In genomic region chr11:44108260-44108659, GRCh38 we compare ENCODE assay signal across 28 cellular contexts.
"Had no signal": no experiment of that assay in that cellular context is flagged by ENCODE, and none has a peak within 500 bp of the region (broad histone marks: within the 10 kb centered on the region; RNA-seq: fewer than 3 reads in every experiment).

No MANE protein-coding gene starts in this region.

- H3K27me3 ChIP-seq: stomach, suprapubic skin, testis, thyroid gland, tibial artery, tibial nerve, transverse colon, upper lobe of left lung, upper lobe of right lung, uterus, vagina had no signal

- H3K27ac Mint-ChIP-seq: stimulated activated effector memory CD8-positive, alpha-beta T cell treated with anti-CD3 and anti-CD28 coated beads, Interleukin-12 subunit alpha, Interleukin-12 subunit beta, amount 100 ng/mL, for 72 hours; stimulated activated memory B cell treated with anti-CD40 and anti-IgM and Interleukin-4, amounts not matched to agents 10 μg/mL and 1 μg/mL and 100 μg/mL, for 72 hours; stimulated activated naive B cell treated with anti-CD40 and anti-IgM and Interleukin-4, amounts not matched to agents 10 μg/mL and 1 μg/mL and 100 μg/mL, for 72 hours; stimulated activated naive CD8-positive, alpha-beta T cell treated with anti-CD3 and anti-CD28 coated beads, Interleukin-15, Interleukin-2, amounts not matched to agents 100 ng/mL and 50 ng/mL, for 24 hours; type B pancreatic cell had no signal

- H3K27me3 Mint-ChIP-seq: stimulated activated memory B cell treated with anti-CD40 and anti-IgM and Interleukin-4, amounts not matched to agents 10 μg/mL and 1 μg/mL and 100 μg/mL, for 72 hours; stimulated activated naive B cell treated with anti-CD40 and anti-IgM and Interleukin-4, amounts not matched to agents 10 μg/mL and 1 μg/mL and 100 μg/mL, for 72 hours; stimulated activated naive CD8-positive, alpha-beta T cell treated with anti-CD3 and anti-CD28 coated beads, Interleukin-15, amount 100 ng/mL, for 72 hours; stimulated activated naive CD8-positive, alpha-beta T cell treated with anti-CD3 and anti-CD28 coated beads, Interleukin-15, Interleukin-2, amounts not matched to agents 100 ng/mL and 50 ng/mL, for 24 hours; type B pancreatic cell had no signal

- H3K9me3 ChIP-seq: stomach, suprapubic skin, testis, thoracic aorta, thyroid gland, tibial artery, tibial nerve, transverse colon, upper lobe of left lung, upper lobe of right lung, uterus, vagina had no signal

- DNase-seq: stimulated activated CD4-positive, alpha-beta T cell treated with anti-CD3 and anti-CD28 coated beads, Interleukin-2, amount 100 ng/mL, for 48 hours; stimulated activated CD4-positive, alpha-beta T cell treated with anti-CD3 and anti-CD28 coated beads, Interleukin-4, amount 100 ng/mL, for 1 hour; stimulated activated CD4-positive, alpha-beta T cell treated with anti-CD3 and anti-CD28 coated beads, Interleukin-4, amount 100 ng/mL, for 24 hours; stimulated activated CD4-positive, alpha-beta T cell treated with anti-CD3 and anti-CD28 coated beads, Interleukin-4, amount 100 ng/mL, for 4 hours; stimulated activated CD8-positive, alpha-beta memory T cell treated with anti-CD3 and anti-CD28 coated beads, Interleukin-4, amount 100 ng/mL, for 48 hours; stimulated activated naive B cell treated with anti-CD40 and anti-IgM and Interleukin-4, amounts not matched to agents 10 μg/mL and 1 μg/mL and 100 μg/mL, for 72 hours; stimulated activated naive CD4-positive, alpha-beta T cell; stimulated activated naive CD4-positive, alpha-beta T cell treated with Interleukin-2 at 50 U/mL for 16 hours; stimulated activated naive CD8-positive, alpha-beta T cell treated with anti-CD3 and anti-CD28 coated beads, Interleukin-15, amount 100 ng/mL, for 72 hours; stimulated activated naive CD8-positive, alpha-beta T cell treated with anti-CD3 and anti-CD28 coated beads, Interleukin-15, Interleukin-2, amounts not matched to agents 100 U/mL and 50 U/mL, for 24 hours; stomach; substantia nigra; testis; thyroid gland; tibial artery; transverse colon; trophoblast cell; upper lobe of left lung; upper lobe of right lung; uterus had no signal

- H3K36me3 ChIP-seq: thoracic aorta, uterus had no signal

- H3K4me3 Mint-ChIP-seq: stimulated activated effector memory CD8-positive, alpha-beta T cell treated with anti-CD3 and anti-CD28 coated beads, Interleukin-12 subunit alpha, Interleukin-12 subunit beta, amount 100 ng/mL, for 72 hours; stimulated activated memory B cell treated with anti-CD40 and anti-IgM and Interleukin-4, amounts not matched to agents 10 μg/mL and 1 μg/mL and 100 μg/mL, for 72 hours; stimulated activated naive B cell treated with anti-CD40 and anti-IgM and Interleukin-4, amounts not matched to agents 10 μg/mL and 1 μg/mL and 100 μg/mL, for 72 hours; stimulated activated naive CD8-positive, alpha-beta T cell treated with anti-CD3 and anti-CD28 coated beads, Interleukin-15, amount 100 ng/mL, for 72 hours; stimulated activated naive CD8-positive, alpha-beta T cell treated with anti-CD3 and anti-CD28 coated beads, Interleukin-15, Interleukin-2, amounts not matched to agents 100 ng/mL and 50 ng/mL, for 24 hours; type B pancreatic cell had no signal

- H3K27ac ChIP-seq: stomach, suprapubic skin, testis, thoracic aorta, thyroid gland, tibial artery, tibial nerve, transverse colon, upper lobe of left lung, upper lobe of right lung, uterus, vagina had no signal

- H3K4me1 ChIP-seq: thyroid gland, tibial artery, uterus, vagina had no signal

- H3K4me3 ChIP-seq: stomach, suprapubic skin, testis, thoracic aorta, thyroid gland, tibial artery, tibial nerve, transverse colon, upper lobe of left lung, upper lobe of right lung, uterus, vagina had no signal

- H3K9me3 Mint-ChIP-seq: stimulated activated effector memory CD8-positive, alpha-beta T cell treated with anti-CD3 and anti-CD28 coated beads, Interleukin-12 subunit alpha, Interleukin-12 subunit beta, amount 100 ng/mL, for 72 hours; stimulated activated memory B cell treated with anti-CD40 and anti-IgM and Interleukin-4, amounts not matched to agents 10 μg/mL and 1 μg/mL and 100 μg/mL, for 72 hours; stimulated activated naive B cell treated with anti-CD40 and anti-IgM and Interleukin-4, amounts not matched to agents 10 μg/mL and 1 μg/mL and 100 μg/mL, for 72 hours; stimulated activated naive CD8-positive, alpha-beta T cell treated with anti-CD3 and anti-CD28 coated beads, Interleukin-15, amount 100 ng/mL, for 72 hours; stimulated activated naive CD8-positive, alpha-beta T cell treated with anti-CD3 and anti-CD28 coated beads, Interleukin-15, Interleukin-2, amounts not matched to agents 100 ng/mL and 50 ng/mL, for 24 hours; type B pancreatic cell had no signal
